ENCODE assay signal across 15 cellular contexts in the genomic region with DNA sequence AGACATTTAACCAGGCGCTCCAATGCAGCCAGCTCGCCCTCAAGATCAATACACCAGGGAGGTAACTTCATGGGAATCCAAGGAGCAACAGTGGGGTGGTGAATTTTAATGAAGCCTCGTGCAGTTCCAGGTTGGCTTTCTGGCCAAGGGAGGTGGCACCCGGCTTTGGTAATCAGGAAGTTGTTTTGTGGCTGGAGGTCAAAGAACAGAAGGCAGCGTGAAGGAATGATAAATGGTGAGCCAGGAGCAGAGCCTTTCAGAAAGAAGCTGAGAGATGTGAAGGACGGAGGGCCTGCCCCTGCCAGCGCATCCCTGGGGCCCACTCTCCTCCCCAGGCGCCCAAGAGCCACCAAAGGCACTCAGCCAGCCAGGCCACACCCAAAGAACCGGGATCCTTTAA.
DNase-seq lines count a peak whose midpoint lies in the region; ATAC-seq, FAIRE-seq and TF ChIP-seq lines count a peak whose summit lies in the region.
"Had no signal": no experiment of that assay in that cellular context is flagged by ENCODE, and none has a peak within 500 bp of the region (broad histone marks: within the 10 kb centered on the region; RNA-seq: fewer than 3 reads in every experiment).

No MANE protein-coding gene starts in this region.

- H3K18ac ChIP-seq in mesendoderm (ENCODE audit: low read length) = peak overlapping the region; percentile 93

- no peak overlapping the region for H2AK5ac ChIP-seq in mesendoderm (ENCODE audit: low read length)

- H3K36me3 ChIP-seq in body of pancreas (replicated peaks in 1 of 2; ENCODE audit: insufficient read depth in 1 of 2, low read depth in 2 of 2) (no peaks in the 10 kb centered on the region), mesendoderm (ENCODE audit: control insufficient read depth, insufficient read depth, low read length) (no peaks in the 10 kb centered on the region), small intestine (ENCODE audit: control insufficient read depth in 2 of 2, insufficient read depth in 2 of 2, low read length in 2 of 2) (no peaks in the 10 kb centered on the region)
- H3K36me3 ChIP-seq: gastroesophageal sphincter, thyroid gland had no signal

- H3K23ac ChIP-seq in mesendoderm (ENCODE audit: low read length) = no peak overlapping the region

- H3K27me3 ChIP-seq in body of pancreas (no peaks in the 10 kb centered on the region), mesendoderm (ENCODE audit: insufficient read depth, low read length, poor library complexity) (no peaks in the 10 kb centered on the region), small intestine (ENCODE audit: control insufficient read depth in 2 of 2, insufficient read depth in 2 of 2, low read length in 2 of 2) (no peaks in the 10 kb centered on the region)
- H3K27me3 ChIP-seq: gastroesophageal sphincter, thyroid gland had no signal

- H3K9me3 ChIP-seq in body of pancreas = no peaks in the 10 kb centered on the region
- H3K9me3 ChIP-seq in small intestine (ENCODE audit: control insufficient read depth, low read depth) = no peaks in the 10 kb centered on the region
- H3K9me3 ChIP-seq: gastroesophageal sphincter, thyroid gland had no signal

- H3K4me1 ChIP-seq in body of pancreas = peaks cover 84% of the 10 kb centered on the region
- H3K4me1 ChIP-seq in mesendoderm (ENCODE audit: control insufficient read depth, low read depth, low read length) = peaks cover 4% of the 10 kb centered on the region
- H3K4me1 ChIP-seq in small intestine (ENCODE audit: control insufficient read depth in 2 of 2, insufficient read depth in 1 of 2, low read depth in 1 of 2, low read length in 1 of 2) = peaks cover 10 to 22% of the 10 kb centered on the region in 2 donors

- H4K8ac ChIP-seq in mesendoderm (ENCODE audit: low read depth, low read length) = no peak overlapping the region

- H2BK120ac ChIP-seq in mesendoderm (ENCODE audit: low read depth, low read length) = no peak overlapping the region

- H2BK5ac ChIP-seq in mesendoderm (ENCODE audit: low read length) = no peak overlapping the region

- H3K9ac ChIP-seq in mesendoderm (ENCODE audit: low read length) = no peak overlapping the region

- H3K4ac ChIP-seq in mesendoderm (ENCODE audit: low read depth, low read length) = peak overlapping the region; percentile 82

- no peak overlapping the region for H3K4me2 ChIP-seq in mesendoderm (ENCODE audit: low read length)

- H3K27ac ChIP-seq in body of pancreas = peak overlapping the region; percentile 62 to 94 (median 91)
- no peak overlapping the region for H3K27ac ChIP-seq in mesendoderm (ENCODE audit: low read depth, low read length)
- H3K27ac ChIP-seq in small intestine (ENCODE audit: low read depth in 1 of 2, low read length in 1 of 2) = peak overlapping the region; percentile 73 to 89
- H3K27ac ChIP-seq: gastroesophageal sphincter, thyroid gland had no signal

- no peak overlapping the region for H3K56ac ChIP-seq in mesendoderm (ENCODE audit: low read length)

- TF ChIP-seq CTCF in NB4 (IDR thresholded peaks at IDR 0.05; ENCODE audit: low read depth, low read length) (no peak), body of pancreas (IDR thresholded peaks at IDR 0.05) (no peak)

- TF ChIP-seq POLR2A in NB4 (IDR thresholded peaks at IDR 0.05; ENCODE audit: extremely low read depth, insufficient read length) (no peak), body of pancreas (IDR thresholded peaks at IDR 0.05) (peak in 2 of 3 donors; percentile 60 to 66)

- H2BK15ac ChIP-seq in mesendoderm (replicated peaks; ENCODE audit: low read depth) = no peak overlapping the region

- intact Hi-C loops in body of pancreas (cut with DNase I) = no loop called here

- ATAC-seq in body of pancreas (peak; percentile 59), HG02623 (IDR thresholded peaks at IDR 0.05; ENCODE audit: unreplicated experiment) (no peak), HG02870 (IDR thresholded peaks at IDR 0.05; ENCODE audit: unreplicated experiment) (no peak)

- no peak for FAIRE-seq in small intestine (lab: Jason Lieb, UNC)

- H3K4me3 ChIP-seq in NB4 (ENCODE audit: low read depth, low read length) (no peak overlapping the region), body of pancreas (no peak overlapping the region), mesendoderm (ENCODE audit: low read length) (no peak overlapping the region), small intestine (ENCODE audit: low read depth in 1 of 2, low read length in 2 of 2) (no peak overlapping the region)
- H3K4me3 ChIP-seq: gastroesophageal sphincter, thyroid gland had no signal

- H3K79me1 ChIP-seq in mesendoderm (ENCODE audit: low read length) = no peaks in the 10 kb centered on the region

- H3K79me2 ChIP-seq in mesendoderm (ENCODE audit: control insufficient read depth, insufficient read depth, low read length) = no peaks in the 10 kb centered on the region

- 12 to 17% methylated on average over 9 of the region's 9 CpGs for WGBS in body of pancreas, 2 donors
- WGBS in mesendoderm (ENCODE audit: extremely low coverage, insufficient coverage, low lambda C conversion rate) = no CpG with 5 or more reads among the region's 9 CpGs
- whole genome bisulfite sequencing in small intestine, 3 donors = 17 to 40% (median 17%) methylated on average over 9 of the region's 9 CpGs

- DNase-seq in NB4 (ENCODE audit: low read depth) = peak; percentile 7
- peak; percentile 77 to 89 (median 80) for DNase-seq in body of pancreas
- no peak for DNase-seq in mesendoderm
- peak; percentile 95 for DNase-seq in small intestine
- DNase-seq in OCI-M2 (lab: John Stamatoyannopoulos, UW; ENCODE audit: unreplicated experiment) = no peak
- DNase-seq in A172 (ENCODE audit: low spot score) = no peak
- DNase-seq: activated T-cell treated with anti-CD3 and anti-CD28 coated beads for 4 hours; CD4-positive, alpha-beta memory T cell; effector CD4-positive, alpha-beta T cell; left cardiac atrium; NCI-H1930; thyroid gland had no signal

- no peak overlapping the region for H4K5ac ChIP-seq in mesendoderm (ENCODE audit: low read length)

Comparison
In these comparisons a context has a peak if more than half of its experiments do, and no peak if none do; other contexts are left out.
1. DNase-seq: peak in NB4 (single experiment), body of pancreas (4 of 4) and small intestine (single experiment); none in mesendoderm (single experiment), OCI-M2 (single experiment) and A172 (single experiment).